Comparison of ENCODE assay signal across 21 cellular contexts in genomic region chr4:158018831-158019230, GRCh38.
DNase-seq lines count a peak whose midpoint lies in the region; ATAC-seq and TF ChIP-seq lines count a peak whose summit lies in the region.
"Had no signal": no experiment of that assay in that cellular context is flagged by ENCODE, and none has a peak within 500 bp of the region (broad histone marks: within the 10 kb centered on the region; RNA-seq: fewer than 3 reads in every experiment).

No MANE protein-coding gene starts in this region.

- H3K4me3 Mint-ChIP-seq in osteocyte (ENCODE audit: unreplicated experiment) = no peak overlapping the region
- H3K4me3 Mint-ChIP-seq: CD4-positive, alpha-beta T cell had no signal

- intact Hi-C loops in left ventricle myocardium inferior (cut with micrococcal nuclease) = no loop called here
- intact Hi-C loops in cardiac septum (cut with DNase I) = no loop called here
- intact Hi-C loops in colonic mucosa (cut with DNase I) = no loop called here

- H3K9me3 Mint-ChIP-seq in osteocyte (ENCODE audit: unreplicated experiment) = peaks cover 5% of the 10 kb centered on the region

- peak overlapping the region; percentile 30 for H3K27ac ChIP-seq in left ventricle myocardium inferior (replicated peaks)
- H3K27ac ChIP-seq in colonic mucosa = no peak overlapping the region

- H3K36me3 ChIP-seq in left ventricle myocardium inferior (no peaks in the 10 kb centered on the region), colonic mucosa (no peaks in the 10 kb centered on the region)
- H3K36me3 ChIP-seq: HAP-1 had no signal

- no peak for TF ChIP-seq CTCF in left ventricle myocardium inferior (IDR thresholded peaks at IDR 0.05; ENCODE audit: borderline replicate concordance)
- no peak for TF ChIP-seq CTCF in osteocyte (IDR thresholded peaks at IDR 0.05)
- no peak for TF ChIP-seq CTCF in colonic mucosa (IDR thresholded peaks at IDR 0.05)

- H3K27me3 ChIP-seq in left ventricle myocardium inferior (ENCODE audit: low read depth) (no peaks in the 10 kb centered on the region), colonic mucosa (no peaks in the 10 kb centered on the region)

- peak overlapping the region; percentile 82 for H3K27ac Mint-ChIP-seq in osteocyte (ENCODE audit: unreplicated experiment)
- H3K27ac Mint-ChIP-seq: CD4-positive, alpha-beta T cell had no signal

- no peaks in the 10 kb centered on the region for H3K36me3 Mint-ChIP-seq in osteocyte (ENCODE audit: unreplicated experiment)

- no peak overlapping the region for H3K9ac ChIP-seq in colonic mucosa (ENCODE audit: low read depth in 2 of 2, low read length in 2 of 2)
- H3K9ac ChIP-seq: GM23248 had no signal

- no peak overlapping the region for H3K4me3 ChIP-seq in left ventricle myocardium inferior
- H3K4me3 ChIP-seq in colonic mucosa = no peak overlapping the region
- H3K4me3 ChIP-seq: GM23248, HAP-1 had no signal

- peaks cover 56% of the 10 kb centered on the region for H3K4me1 Mint-ChIP-seq in osteocyte (ENCODE audit: unreplicated experiment)

- no peak for ATAC-seq in GM18511 (IDR thresholded peaks at IDR 0.05; ENCODE audit: unreplicated experiment)

- H3K4me1 ChIP-seq in left ventricle myocardium inferior (peaks cover 35% of the 10 kb centered on the region), colonic mucosa (no peaks in the 10 kb centered on the region)

- H3K27me3 Mint-ChIP-seq in osteocyte (ENCODE audit: unreplicated experiment) = no peaks in the 10 kb centered on the region

- no peaks in the 10 kb centered on the region for H3K9me3 ChIP-seq in left ventricle myocardium inferior (replicated peaks)
- no peaks in the 10 kb centered on the region for H3K9me3 ChIP-seq in colonic mucosa
- H3K9me3 ChIP-seq: Caco-2, HAP-1 had no signal

- DNase-seq in left ventricle myocardium inferior (no peak), cardiac septum (ENCODE audit: low spot score) (no peak), fibroblast of peridontal ligament (ENCODE audit: extremely low read depth) (peak; percentile 23), osteocyte (ENCODE audit: extremely low spot score, unreplicated experiment) (no peak), NCI-H2227 (lab: John Stamatoyannopoulos, UW; ENCODE audit: unreplicated experiment) (no peak), colonic mucosa (no peak), NCI-H446 (lab: John Stamatoyannopoulos, UW) (no peak)
- DNase-seq: 8988T; Caco-2; CD4-positive, alpha-beta T cell; DMS153; GDM1; GM23248; NCI-H1105; NCI-H1694; NCI-H2081 treated with DMSO at 0.1 percent for 48 hours; NCI-H524; NCI-H82; SHP77 had no signal
